13 cellular contexts compared by ENCODE assay signal in the genomic region with DNA sequence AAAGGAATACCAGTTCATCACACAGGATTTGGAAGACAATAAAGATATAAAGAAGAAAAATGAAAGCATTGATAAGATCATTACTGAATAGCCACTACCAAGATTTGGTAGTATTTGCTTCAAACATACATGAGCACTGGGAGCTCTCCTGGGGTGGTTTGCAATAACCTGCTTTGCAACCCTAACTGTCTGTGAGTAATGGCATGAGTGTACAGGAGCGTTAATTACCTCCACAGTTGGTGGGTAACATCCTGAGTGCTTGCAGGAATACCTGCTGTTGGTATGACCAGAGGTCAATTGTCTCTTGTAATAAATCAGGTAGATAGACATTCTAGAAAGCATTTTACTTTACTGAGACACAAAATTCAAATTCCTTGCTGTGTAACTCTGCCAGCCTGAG.
"Had no signal": no experiment of that assay in that cellular context is flagged by ENCODE, and none has a peak within 500 bp of the region (broad histone marks: within the 10 kb centered on the region; RNA-seq: fewer than 3 reads in every experiment).

No MANE protein-coding gene starts in this region.

- H3K27me3 ChIP-seq: tibial artery had no signal

- ATAC-seq: activated CD4-positive, alpha-beta T cell treated with anti-CD3 and anti-CD28 coated beads for 36 hours; stimulated activated naive CD8-positive, alpha-beta T cell treated with anti-CD3 and anti-CD28 coated beads, Interleukin-15, Interleukin-2, amounts not matched to agents 100 U/mL and 50 U/mL, for 24 hours; WTC11 had no signal

- H3K27ac ChIP-seq: left ventricle myocardium inferior, tibial artery had no signal

- H3K9me3 ChIP-seq: left ventricle myocardium inferior, tibial artery had no signal

- DNase-seq: activated CD4-positive, alpha-beta T cell treated with anti-CD3 and anti-CD28 coated beads for 36 hours; activated CD4-positive, alpha-beta T cell treated with anti-CD3 and anti-CD28 coated beads, Interleukin-2, amount 50 U/mL, for 48 hours; activated naive CD4-positive, alpha-beta T cell; activated naive CD8-positive, alpha-beta T cell treated with anti-CD3 and anti-CD28 coated beads for 36 hours; activated T-cell treated with anti-CD3 and anti-CD28 coated beads for 4 hours; amygdala; caudate nucleus; kidney; left ventricle myocardium inferior; stimulated activated naive CD8-positive, alpha-beta T cell treated with anti-CD3 and anti-CD28 coated beads, Interleukin-15, Interleukin-2, amounts not matched to agents 100 U/mL and 50 U/mL, for 24 hours; substantia nigra; tibial artery had no signal

- H3K4me1 ChIP-seq: left ventricle myocardium inferior, tibial artery had no signal

- H3K4me3 ChIP-seq: left ventricle myocardium inferior, tibial artery had no signal

- H3K36me3 ChIP-seq: left ventricle myocardium inferior, tibial artery had no signal
